ENCODE assay signal across 1 cellular context in genomic region chr1:47351305-47351704, GRCh38.
TF ChIP-seq lines count a peak whose summit lies in the region.

No MANE protein-coding gene starts in this region.

TF ChIP-seq in K562, 482 proteins besides CTCF, POLR2A, EP300 and RAD21 (continued from another document):
- TF ChIP-seq TRIM28 (IDR thresholded peaks at IDR 0.05) (no peak), HEY1 (CRISPR knock-in tag; IDR thresholded peaks at IDR 0.05; ENCODE audit: borderline replicate concordance) (no peak), MAFK (IDR thresholded peaks at IDR 0.05; ENCODE audit: low read length) (peak; percentile 83), BCL6 (CRISPR knock-in tag; IDR thresholded peaks at IDR 0.05) (no peak), CCNT2 (IDR thresholded peaks at IDR 0.05; ENCODE audit: borderline replicate concordance, extremely low read depth, insufficient read length, low read depth, low read length) (no peak), E4F1 (CRISPR knock-in tag; IDR thresholded peaks at IDR 0.05; ENCODE audit: borderline replicate concordance) (no peak), GTF3C2 (IDR thresholded peaks at IDR 0.05; ENCODE audit: borderline replicate concordance, extremely low read depth, insufficient read length) (no peak)
